ENCODE assay signal across 8 cellular contexts in genomic region chr22:32265882-32266767, GRCh38. TPM values are rescaled to one million over a fixed set of nuclear protein-coding genes. Genes with fewer than 3 reads are reported as not detected.
DNase-seq lines count a peak whose midpoint lies in the region; ATAC-seq, FAIRE-seq and TF ChIP-seq lines count a peak whose summit lies in the region.

No MANE protein-coding gene starts in this region.

- no peaks in the 10 kb centered on the region for H3K4me1 ChIP-seq in mesenchymal stem cell (ENCODE audit: control insufficient read depth, insufficient read depth, low read depth, low read length)

- no peak overlapping the region for H2BK5ac ChIP-seq in mesenchymal stem cell (ENCODE audit: low read depth, low read length, poor library complexity, severe bottlenecking)

- no peak overlapping the region for H4K91ac ChIP-seq in mesenchymal stem cell (ENCODE audit: low read length)

- no peak overlapping the region for H3K14ac ChIP-seq in mesenchymal stem cell (ENCODE audit: low read length in 2 of 2)

- H3K4me3 ChIP-seq in AG09309 (ENCODE audit: control insufficient read depth, low read depth, low read length) (no peak overlapping the region), mesenchymal stem cell (ENCODE audit: insufficient read depth in 1 of 2, low read depth in 1 of 2, low read length in 2 of 2) (peak overlapping the region in 1 of 2 experiments; percentile 46)

- no peak for ATAC-seq in HG03457 (IDR thresholded peaks at IDR 0.05; ENCODE audit: unreplicated experiment)

- H3K9me3 ChIP-seq in mesenchymal stem cell (ENCODE audit: control insufficient read depth, low read length) = no peaks in the 10 kb centered on the region

- H2AK5ac ChIP-seq in mesenchymal stem cell (ENCODE audit: low read length, severe bottlenecking) = no peak overlapping the region

- peak overlapping the region; percentile 72 for H3K9ac ChIP-seq in mesenchymal stem cell (ENCODE audit: low read length)

- no peak overlapping the region for H2BK12ac ChIP-seq in mesenchymal stem cell (ENCODE audit: low read length in 2 of 2)

- H3K4me2 ChIP-seq in mesenchymal stem cell (ENCODE audit: low read length, poor library complexity, severe bottlenecking) = no peak overlapping the region

- H3K4ac ChIP-seq in mesenchymal stem cell (ENCODE audit: low read depth in 1 of 2, low read length in 2 of 2) = no peak overlapping the region

- no peak overlapping the region for H2BK120ac ChIP-seq in mesenchymal stem cell (ENCODE audit: low read depth, low read length)

- no peak overlapping the region for H4K8ac ChIP-seq in mesenchymal stem cell (ENCODE audit: low read length)

- no peak for TF ChIP-seq POLR2A in H54 (IDR thresholded peaks at IDR 0.05; ENCODE audit: low read depth, low read length)

- H3K27me3 ChIP-seq in mesenchymal stem cell (ENCODE audit: control insufficient read depth in 1 of 2, insufficient read depth in 1 of 2, low read length in 2 of 2) = peaks cover 0 to 14% of the 10 kb centered on the region in 2 experiments

- no peaks in the 10 kb centered on the region for H3K79me1 ChIP-seq in mesenchymal stem cell (replicated peaks; ENCODE audit: low read length, poor library complexity, severe bottlenecking)

- TF ChIP-seq CTCF in AG09309 (IDR thresholded peaks at IDR 0.05; ENCODE audit: control insufficient read depth, insufficient read depth, low read depth, low read length, missing control alignments) = peak; percentile 88

- H3K36me3 ChIP-seq in mesenchymal stem cell (ENCODE audit: control insufficient read depth in 1 of 2, insufficient read depth in 2 of 2, low read depth in 1 of 2, low read length in 2 of 2) = no peaks in the 10 kb centered on the region

- DNase-seq in AG09309 (ENCODE audit: low read depth) = peak; percentile 14
- peak; percentile 24 for DNase-seq in H54 (ENCODE audit: insufficient read length, low spot score)
- DNase-seq in NCI-H460 (ENCODE audit: extremely low read depth, low read depth) = peak; percentile 66
- DNase-seq in activated CD4-positive, alpha-beta T cell treated with anti-CD3 and anti-CD28 coated beads, Interleukin-2, amount 50 U/mL, for 4 hours = peak; percentile 61 to 67
- peak; percentile 70 for DNase-seq in ecto neural progenitor cell (ENCODE audit: low spot score)
- DNase-seq in mesenchymal stem cell = peak; percentile 75
- peak; percentile 12 to 56 for DNase-seq in stimulated activated CD8-positive, alpha-beta memory T cell treated with anti-CD3 and anti-CD28 coated beads, Interleukin-15, amount 100 ng/mL, for 4 hours (ENCODE audit: low read depth in 2 of 2)

- no peak overlapping the region for H2AFZ ChIP-seq in mesenchymal stem cell (ENCODE audit: low read depth, low read length)

- WGBS in mesenchymal stem cell = 16% methylated on average over 7 of the region's 10 CpGs

- no peak overlapping the region for H2BK15ac ChIP-seq in mesenchymal stem cell (ENCODE audit: low read depth, poor library complexity, severe bottlenecking)

- H3K27ac ChIP-seq in mesenchymal stem cell (ENCODE audit: low read length, poor library complexity, severe bottlenecking) = no peak overlapping the region

- FAIRE-seq in H54 (lab: Jason Lieb, UNC) = no peak

- H3K23ac ChIP-seq in mesenchymal stem cell (ENCODE audit: low read length in 2 of 2) = no peak overlapping the region

- no peak overlapping the region for H3K18ac ChIP-seq in mesenchymal stem cell (ENCODE audit: low read depth in 1 of 2, low read length in 2 of 2)

RNA-seq across cellular contexts. Expression of gene SLC5A4, which starts 11.0 kb away (rescaled TPM):
- not detected in 2 replicates for total RNA-seq in NCI-H460 (2014; rRNA removed; shearing (Covaris generic))
- polyA plus RNA-seq in NCI-H460 (2014; cell fraction: nucleus; rRNA removed) = not detected in 2 replicates
- not detected for polyA plus RNA-seq in mesenchymal stem cell (2013, experiment 1 of 2)
- polyA plus RNA-seq in mesenchymal stem cell (2013, experiment 2 of 2) = not detected

Comparison
In these comparisons a context has a peak if more than half of its experiments do, and no peak if none do; other contexts are left out.
1. DNase-seq: peak in every context shown above with its lines; median percentile 75 in mesenchymal stem cell; 70 in ecto neural progenitor cell; 66 in NCI-H460; 64 in activated CD4-positive, alpha-beta T cell treated with anti-CD3 and anti-CD28 coated beads, Interleukin-2, amount 50 U/mL, for 4 hours; 34 in stimulated activated CD8-positive, alpha-beta memory T cell treated with anti-CD3 and anti-CD28 coated beads, Interleukin-15, amount 100 ng/mL, for 4 hours; 24 in H54; 14 in AG09309.